Comparison of ENCODE assay signal across 23 cellular contexts in genomic region chr11:95128602-95129001, GRCh38.
"Had no signal": no experiment of that assay in that cellular context is flagged by ENCODE, and none has a peak within 500 bp of the region (broad histone marks: within the 10 kb centered on the region; RNA-seq: fewer than 3 reads in every experiment).

No MANE protein-coding gene starts in this region.

- H3K27ac Mint-ChIP-seq: endodermal cell; natural killer cell treated with Interleukin-12 subunit alpha and Interleukin-12 subunit beta and Interleukin-15 and Interleukin-18, amount 100 ng/mL, for 72 hours; neural progenitor cell; progenitor cell of endocrine pancreas; stimulated activated naive CD8-positive, alpha-beta T cell treated with anti-CD3 and anti-CD28 coated beads, Interleukin-15, Interleukin-2, amounts not matched to agents 100 ng/mL and 50 ng/mL, for 24 hours had no signal

- H3K4me1 ChIP-seq: neural progenitor cell, pancreas had no signal

- H3K27me3 ChIP-seq: hepatocyte, neural progenitor cell, pancreas, transverse colon had no signal

- H3K9me3 Mint-ChIP-seq: endodermal cell; natural killer cell treated with Interleukin-12 subunit alpha and Interleukin-12 subunit beta and Interleukin-15 and Interleukin-18, amount 100 ng/mL, for 72 hours; neural progenitor cell; stimulated activated naive CD8-positive, alpha-beta T cell treated with anti-CD3 and anti-CD28 coated beads, Interleukin-15, Interleukin-2, amounts not matched to agents 100 ng/mL and 50 ng/mL, for 24 hours had no signal

- ATAC-seq: left cardiac atrium; left ventricle myocardium superior; natural killer cell treated with Interleukin-12 subunit alpha and Interleukin-12 subunit beta and Interleukin-15 and Interleukin-18, amount 100 ng/mL, for 72 hours; pancreas; right cardiac atrium had no signal

- H3K4me3 ChIP-seq: coronary artery, hepatocyte, lung, neural progenitor cell, pancreas, thoracic aorta, transverse colon had no signal

- H3K4me1 Mint-ChIP-seq: endodermal cell, neural progenitor cell had no signal

- H3K36me3 ChIP-seq: neural progenitor cell, thoracic aorta had no signal

- H3K79me2 ChIP-seq: hepatocyte had no signal

- H3K4me2 ChIP-seq: hepatocyte, neural progenitor cell had no signal

- FAIRE-seq: kidney, pancreas, small intestine had no signal

- H3K9me3 ChIP-seq: pancreas, thoracic aorta, transverse colon had no signal

- H3K4me3 Mint-ChIP-seq: endodermal cell; natural killer cell treated with Interleukin-12 subunit alpha and Interleukin-12 subunit beta and Interleukin-15 and Interleukin-18, amount 100 ng/mL, for 72 hours; neural progenitor cell; stimulated activated naive CD8-positive, alpha-beta T cell treated with anti-CD3 and anti-CD28 coated beads, Interleukin-15, Interleukin-2, amounts not matched to agents 100 ng/mL and 50 ng/mL, for 24 hours had no signal

- H3K9ac ChIP-seq: neural progenitor cell had no signal

- H3K27me3 Mint-ChIP-seq: natural killer cell treated with Interleukin-12 subunit alpha and Interleukin-12 subunit beta and Interleukin-15 and Interleukin-18, amount 100 ng/mL, for 72 hours; progenitor cell of endocrine pancreas; stimulated activated naive CD8-positive, alpha-beta T cell treated with anti-CD3 and anti-CD28 coated beads, Interleukin-15, Interleukin-2, amounts not matched to agents 100 ng/mL and 50 ng/mL, for 24 hours had no signal

- H3K27ac ChIP-seq: coronary artery, hepatocyte, neural progenitor cell, pancreas, thoracic aorta, transverse colon had no signal

- DNase-seq: effector CD4-positive, alpha-beta T cell; endodermal cell; foreskin melanocyte; head of caudate nucleus; kidney; left cardiac atrium; left ventricle myocardium superior; mesenchymal stem cell; midbrain; nucleus accumbens; pancreas; right cardiac atrium; small intestine; stimulated activated CD4-positive, alpha-beta T cell treated with anti-CD3 and anti-CD28 coated beads, Interleukin-12 subunit alpha, Interleukin-12 subunit beta, amount 100 ng/mL, for 4 hours; transverse colon had no signal

- H2AFZ ChIP-seq: hepatocyte, neural progenitor cell had no signal
